In the genomic region with DNA sequence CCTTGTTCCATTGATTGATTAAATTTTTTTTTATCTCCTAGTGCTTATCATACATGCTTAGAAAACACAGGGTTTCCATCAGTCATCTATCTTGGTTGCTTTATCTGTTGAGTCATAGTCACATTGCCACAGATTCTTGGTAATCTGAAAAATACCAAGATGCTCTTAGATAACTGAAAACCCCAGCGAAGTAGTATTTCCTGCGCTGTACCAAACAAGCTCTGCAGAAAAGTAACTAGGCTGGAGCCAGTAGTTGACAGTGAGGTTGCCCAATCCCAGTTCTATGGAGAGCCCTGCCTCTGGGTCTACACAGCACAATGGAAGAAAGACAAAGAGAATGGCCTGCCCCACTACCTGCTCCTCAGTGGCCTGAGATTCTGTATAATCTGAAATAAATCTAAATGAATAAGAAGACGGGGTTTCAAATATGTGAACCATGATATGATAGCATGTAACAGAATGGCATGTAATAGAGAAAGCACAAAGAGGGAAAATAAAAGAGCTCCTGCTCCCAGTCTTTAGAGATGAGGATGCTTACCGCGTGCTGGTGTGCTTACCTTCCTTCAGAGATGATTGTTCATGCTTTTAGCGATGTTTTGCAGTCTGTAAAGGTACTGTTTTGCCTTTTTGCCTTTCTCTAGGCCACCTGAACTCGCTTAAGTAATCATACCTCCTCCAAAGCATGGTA, we compare ENCODE assay signal across 9 cellular contexts. TPM values are rescaled to one million over a fixed set of nuclear protein-coding genes. Genes with fewer than 3 reads are reported as not detected.
DNase-seq lines count a peak whose midpoint lies in the region; ATAC-seq, FAIRE-seq and TF ChIP-seq lines count a peak whose summit lies in the region.
"Had no signal": no experiment of that assay in that cellular context is flagged by ENCODE, and none has a peak within 500 bp of the region (broad histone marks: within the 10 kb centered on the region; RNA-seq: fewer than 3 reads in every experiment).

No MANE protein-coding gene starts in this region.

- H3K9me3 Mint-ChIP-seq in neural progenitor cell: no peaks in the 10 kb centered on the region

- no peak overlapping the region for H3K27ac Mint-ChIP-seq in neural progenitor cell

- H3K79me2 ChIP-seq in PC-3 (ENCODE audit: low read length): no peaks in the 10 kb centered on the region
- H3K79me2 ChIP-seq in endothelial cell of umbilical vein (ENCODE audit: control insufficient read depth, insufficient read depth, low read length): no peaks in the 10 kb centered on the region
- no peaks in the 10 kb centered on the region for H3K79me2 ChIP-seq in neural progenitor cell (ENCODE audit: low read depth)

- H3F3A ChIP-seq in PC-3 (ENCODE audit: low read length, unreplicated experiment) (no peaks in the 10 kb centered on the region), neural progenitor cell (ENCODE audit: low read depth) (peaks cover 9% of the 10 kb centered on the region)

- ATAC-seq in PC-3: no peak

- BruUV-seq in PC-3 (replicated peaks; lab: Mats Ljungman, UMichigan) (no TSS peak), endothelial cell of umbilical vein (replicated peaks; lab: Mats Ljungman, UMichigan) (no TSS peak)

- TF ChIP-seq CTCF in PC-3 (conservative IDR thresholded peaks at IDR 0.05; ENCODE audit: low read depth, low read length): no peak
- TF ChIP-seq CTCF in endothelial cell of umbilical vein (IDR thresholded peaks at IDR 0.05; ENCODE audit: extremely low read depth in 1 of 2, insufficient read depth in 1 of 2, low read depth in 1 of 2, low read length in 2 of 2): no peak
- no peak for TF ChIP-seq CTCF in neural progenitor cell (IDR thresholded peaks at IDR 0.05)

- H3K4me1 ChIP-seq in PC-3 (ENCODE audit: insufficient read depth, low read length) (no peaks in the 10 kb centered on the region; the same call in 1 of the 2 replicates), endothelial cell of umbilical vein (ENCODE audit: control insufficient read depth, extremely low read depth, insufficient read depth, low read length) (peaks cover 13% of the 10 kb centered on the region), neural progenitor cell (peaks cover 28% of the 10 kb centered on the region)

- H4K20me1 ChIP-seq in PC-3 (ENCODE audit: low read length) (no peaks in the 10 kb centered on the region), endothelial cell of umbilical vein (replicated peaks; ENCODE audit: control insufficient read depth, extremely low read depth, insufficient read depth, low read length) (no peaks in the 10 kb centered on the region), neural progenitor cell (ENCODE audit: low read depth) (no peaks in the 10 kb centered on the region)

- H3K4me3 ChIP-seq in PC-3 (ENCODE audit: low read length): no peak overlapping the region
- peak overlapping the region in 1 of 3 experiments; percentile 68 for H3K4me3 ChIP-seq in endothelial cell of umbilical vein (replicated peaks in 1 of 3; ENCODE audit: insufficient read depth in 1 of 3, low read depth in 1 of 3, low read length in 3 of 3)
- no peak overlapping the region for H3K4me3 ChIP-seq in neural progenitor cell

- CTCF ChIA-PET in PC-3 (lab: Charles Lee): no interaction called here
- CTCF ChIA-PET in endothelial cell of umbilical vein (lab: Charles Lee): interaction anchor here (0.6 kb wide), 1 partner anchor 147 kb away, joined by 3 read pairs; no protein-coding TSS in a partner anchor

- H3K9me2 ChIP-seq in PC-3 (replicated peaks; ENCODE audit: low read length): no peaks in the 10 kb centered on the region

- DNase-seq in GF-D8 (lab: John Stamatoyannopoulos, UW) (peak; percentile 87), PC-3 (no peak), endothelial cell of umbilical vein (ENCODE audit: low read depth, low spot score) (peak; percentile 19), neural progenitor cell (ENCODE audit: low spot score) (no peak), G401 (ENCODE audit: low spot score) (no peak), NAMALWA (ENCODE audit: low spot score) (no peak), pons (ENCODE audit: low spot score) (no peak)
- no peak for DNase-seq in stimulated activated CD4-positive, alpha-beta T cell treated with anti-CD3 and anti-CD28 coated beads, Interleukin-1b, Interleukin-23, amount 100 ng/mL, for 48 hours
- DNase-seq: activated CD4-positive, alpha-beta T cell treated with anti-CD3 and anti-CD28 coated beads, Interleukin-2, amount 50 U/mL, for 1 hour had no signal

- peaks cover 4% of the 10 kb centered on the region for H3K27me3 Mint-ChIP-seq in neural progenitor cell (ENCODE audit: insufficient read depth, low read depth)

- no peak overlapping the region for H3K4me3 Mint-ChIP-seq in neural progenitor cell

- no peak for FAIRE-seq in endothelial cell of umbilical vein (lab: Jason Lieb, UNC)

- H3K4me2 ChIP-seq in PC-3 (ENCODE audit: low read length) (peak overlapping the region; percentile 73), endothelial cell of umbilical vein (ENCODE audit: insufficient read depth, low read length) (peak overlapping the region; percentile 80), neural progenitor cell (peak overlapping the region; percentile 44)

- H3K9ac ChIP-seq in PC-3 (ENCODE audit: low read length): no peak overlapping the region
- peak overlapping the region; percentile 58 for H3K9ac ChIP-seq in endothelial cell of umbilical vein (replicated peaks; ENCODE audit: extremely low read depth, insufficient read depth, low read length)
- no peak overlapping the region for H3K9ac ChIP-seq in neural progenitor cell

- in situ Hi-C loops in G401 (cut with HindIII; ENCODE audit: low sequenced_read_pairs): no loop called here

- TF ChIP-seq POLR2A in endothelial cell of umbilical vein (IDR thresholded peaks at IDR 0.05; ENCODE audit: low read depth, low read length): no peak

- H3K27me3 ChIP-seq in PC-3 (ENCODE audit: low read length) (no peaks in the 10 kb centered on the region), endothelial cell of umbilical vein (ENCODE audit: control insufficient read depth in 2 of 2, insufficient read depth in 2 of 2, low read length in 2 of 2) (no peaks in the 10 kb centered on the region), neural progenitor cell (no peaks in the 10 kb centered on the region)

- H3K4me1 Mint-ChIP-seq in neural progenitor cell: peaks cover 26% of the 10 kb centered on the region

- no peaks in the 10 kb centered on the region for H3K36me3 Mint-ChIP-seq in neural progenitor cell

- H2AFZ ChIP-seq in PC-3 (ENCODE audit: low read length) (peak overlapping the region; percentile 72), endothelial cell of umbilical vein (ENCODE audit: low read depth, low read length) (peak overlapping the region; percentile 100), neural progenitor cell (replicated peaks) (peak overlapping the region; percentile 61)

- H3K36me3 ChIP-seq in PC-3 (ENCODE audit: low read depth, low read length): no peaks in the 10 kb centered on the region
- no peaks in the 10 kb centered on the region for H3K36me3 ChIP-seq in endothelial cell of umbilical vein (ENCODE audit: control insufficient read depth in 2 of 2, extremely low read depth in 1 of 2, insufficient read depth in 2 of 2, low read length in 2 of 2)
- no peaks in the 10 kb centered on the region for H3K36me3 ChIP-seq in neural progenitor cell

- no peak overlapping the region for H3K27ac ChIP-seq in PC-3 (ENCODE audit: low read length)
- H3K27ac ChIP-seq in endothelial cell of umbilical vein (ENCODE audit: insufficient read depth, low read depth, low read length): no peak overlapping the region
- H3K27ac ChIP-seq in neural progenitor cell: no peak overlapping the region

- H3K9me3 ChIP-seq in PC-3 (ENCODE audit: low read length) (no peaks in the 10 kb centered on the region), endothelial cell of umbilical vein (replicated peaks; ENCODE audit: control insufficient read depth, insufficient read depth, low read length) (no peaks in the 10 kb centered on the region), neural progenitor cell (ENCODE audit: low read depth) (no peaks in the 10 kb centered on the region)

- dilution Hi-C loops in endothelial cell of umbilical vein (cut with MboI; ENCODE audit: extremely low pct_ligation_motif_present, low sequenced_read_pairs): no loop called here

- intact Hi-C loops in PC-3 (cut with micrococcal nuclease): no loop called here
- intact Hi-C loops in endothelial cell of umbilical vein (cut with micrococcal nuclease): loop anchor here (1.0 kb wide), 2 partner anchors 18 to 44 kb away; no protein-coding TSS in a partner anchor

- POLR2A ChIA-PET in PC-3 (lab: Charles Lee; ENCODE audit: unreplicated experiment) (no interaction called here), endothelial cell of umbilical vein (lab: Charles Lee) (no interaction called here)

- no peaks in the 10 kb centered on the region for H3K9me1 ChIP-seq in endothelial cell of umbilical vein (replicated peaks; ENCODE audit: control insufficient read depth, extremely low read depth, insufficient read depth, low read length)

TF ChIP-seq in endothelial cell of umbilical vein, 7 proteins besides CTCF, POLR2A, EP300 and RAD21:
- TF ChIP-seq EZH2 (IDR thresholded peaks at IDR 0.05; ENCODE audit: borderline replicate concordance, low read depth, low read length, severe bottlenecking) (no peak), POLR2AphosphoS5 (IDR thresholded peaks at IDR 0.05; ENCODE audit: insufficient read depth, low read depth, low read length) (no peak), MYC (IDR thresholded peaks at IDR 0.05; ENCODE audit: low read depth, low read length) (no peak), FOS (IDR thresholded peaks at IDR 0.05; ENCODE audit: borderline replicate concordance, insufficient read depth, low read length) (no peak), GATA2 (IDR thresholded peaks at IDR 0.05; ENCODE audit: insufficient read depth, insufficient read length, low read depth, low read length) (peak; percentile 56)

RNA-seq across cellular contexts. Expression of gene RAPGEF2, which starts 55.3 kb away (rescaled TPM):
- 21.2 and 21.7 TPM in 2 replicates for total RNA-seq in PC-3 (2014; rRNA removed)
- total RNA-seq in endothelial cell of umbilical vein: 55.2 and 61.6 TPM in 2 replicates
- polyA plus RNA-seq in endothelial cell of umbilical vein: 25.4 and 28.7 TPM in 2 replicates
- polyA plus RNA-seq in endothelial cell of umbilical vein (2011; cell fraction: cytosol; rRNA removed): 25.9 and 27.1 TPM in 2 replicates
- 95.5 and 109 TPM in 2 replicates for polyA plus RNA-seq in endothelial cell of umbilical vein (2011; cell fraction: nucleus; rRNA removed)
- 33.4 and 42.7 TPM in 2 replicates for polyA plus RNA-seq in endothelial cell of umbilical vein (2012)
- polyA minus RNA-seq in endothelial cell of umbilical vein: 163 and 181 TPM in 2 replicates
- polyA minus RNA-seq in endothelial cell of umbilical vein (2011; cell fraction: cytosol; rRNA and poly(A)+ RNA removed): 13.7 TPM
- polyA minus RNA-seq in endothelial cell of umbilical vein (2011; cell fraction: nucleus; rRNA and poly(A)+ RNA removed): 126 and 179 TPM in 2 replicates
- 49.5 and 70.4 TPM in 2 replicates for total RNA-seq in neural progenitor cell (ENCODE audit: low replicate concordance)
- total RNA-seq in G401 (2014; rRNA removed; shearing (Covaris generic)): 13.3 and 21.4 TPM in 2 replicates

Comparison
In these comparisons a context has a peak if more than half of its experiments do, and no peak if none do; other contexts are left out.
1. DNase-seq: peak in GF-D8 (single experiment) and endothelial cell of umbilical vein (single experiment); none in PC-3 (single experiment), neural progenitor cell (single experiment), G401 (single experiment), stimulated activated CD4-positive, alpha-beta T cell treated with anti-CD3 and anti-CD28 coated beads, Interleukin-1b, Interleukin-23, amount 100 ng/mL, for 48 hours (single experiment), NAMALWA (single experiment) and pons (single experiment).
2. Peak in every context shown above with its lines, with median percentiles within 50 percentile points of each other: H2AFZ ChIP-seq and H3K4me2 ChIP-seq.